ENCODE assay signal across 27 cellular contexts in genomic region chr12:83349907-83350611, GRCh38.
"Had no signal": no experiment of that assay in that cellular context is flagged by ENCODE, and none has a peak within 500 bp of the region (broad histone marks: within the 10 kb centered on the region; RNA-seq: fewer than 3 reads in every experiment).

No MANE protein-coding gene starts in this region.

- H3K27ac ChIP-seq: brain microvascular endothelial cell, coronary artery, dorsolateral prefrontal cortex, VCaP had no signal

- H3K9me3 Mint-ChIP-seq: activated CD4-positive, alpha-beta memory T cell treated with anti-CD3 and anti-CD28 coated beads, Interleukin-2, amount 10 ng/mL, durations not matched to agents 7 days and 5 days; activated CD4-positive, alpha-beta T cell treated with anti-CD3 and anti-CD28 coated beads, Interleukin-2, amount 10 ng/mL, durations not matched to agents 7 days and 5 days; activated T-cell treated with anti-CD3 and anti-CD28 coated beads, Interleukin-2, amount 50 U/mL, for 72 hours; central memory CD8-positive, alpha-beta T cell; dendritic cell treated with granulocyte-macrophage colony-stimulating factor and Interleukin-4, amounts not matched to agents 40 ng/mL and 50 ng/mL, for 4 days; endodermal cell; WTC11 had no signal

- H3K4me3 Mint-ChIP-seq: activated CD4-positive, alpha-beta memory T cell treated with anti-CD3 and anti-CD28 coated beads, Interleukin-2, amount 10 ng/mL, durations not matched to agents 7 days and 5 days; activated CD4-positive, alpha-beta T cell treated with anti-CD3 and anti-CD28 coated beads, Interleukin-2, amount 10 ng/mL, durations not matched to agents 7 days and 5 days; activated naive CD8-positive, alpha-beta T cell; activated T-cell treated with anti-CD3 and anti-CD28 coated beads, Interleukin-2, amount 50 U/mL, for 24 hours; activated T-cell treated with anti-CD3 and anti-CD28 coated beads, Interleukin-2, amount 50 U/mL, for 72 hours; central memory CD8-positive, alpha-beta T cell; dendritic cell treated with granulocyte-macrophage colony-stimulating factor and Interleukin-4, amounts not matched to agents 40 ng/mL and 50 ng/mL, for 4 days; endodermal cell; WTC11 had no signal

- H3K27ac Mint-ChIP-seq: activated CD4-positive, alpha-beta memory T cell treated with anti-CD3 and anti-CD28 coated beads, Interleukin-2, amount 10 ng/mL, durations not matched to agents 7 days and 5 days; activated CD4-positive, alpha-beta T cell treated with anti-CD3 and anti-CD28 coated beads, Interleukin-2, amount 10 ng/mL, durations not matched to agents 7 days and 5 days; activated naive CD8-positive, alpha-beta T cell; activated T-cell treated with anti-CD3 and anti-CD28 coated beads, Interleukin-2, amount 50 U/mL, for 24 hours; activated T-cell treated with anti-CD3 and anti-CD28 coated beads, Interleukin-2, amount 50 U/mL, for 72 hours; dendritic cell treated with granulocyte-macrophage colony-stimulating factor and Interleukin-4, amounts not matched to agents 40 ng/mL and 50 ng/mL, for 4 days; endodermal cell; WTC11 had no signal

- DNase-seq: activated CD4-positive, alpha-beta memory T cell treated with anti-CD3 and anti-CD28 coated beads, Interleukin-2, amount 10 ng/mL, durations not matched to agents 7 days and 5 days; activated CD4-positive, alpha-beta T cell treated with anti-CD3 and anti-CD28 coated beads for 1 hour; activated CD4-positive, alpha-beta T cell treated with anti-CD3 and anti-CD28 coated beads for 4 hours; activated CD4-positive, alpha-beta T cell treated with anti-CD3 and anti-CD28 coated beads, Interleukin-2, amount 10 ng/mL, durations not matched to agents 7 days and 5 days; activated CD4-positive, alpha-beta T cell treated with anti-CD3 and anti-CD28 coated beads, Interleukin-2, amount 50 U/mL, for 4 hours; activated CD8-positive, alpha-beta memory T cell treated with anti-CD3 and anti-CD28 coated beads, Interleukin-2, amount 50 U/mL, for 48 hours; activated gamma-delta T cell; activated naive CD4-positive, alpha-beta T cell treated with anti-CD3 and anti-CD28 coated beads, Interleukin-2, amount 50 U/mL, for 16 hours; activated naive CD4-positive, alpha-beta T cell treated with Interleukin-2 at 50 U/mL for 16 hours; activated T-cell treated with anti-CD3 and anti-CD28 coated beads for 4 hours; activated T-cell treated with anti-CD3 and anti-CD28 coated beads, Interleukin-2, amount 50 U/mL, for 24 hours; activated T-cell treated with anti-CD3 and anti-CD28 coated beads, Interleukin-2, amount 50 U/mL, for 72 hours; amniotic stem cell; anterior cingulate cortex; brain microvascular endothelial cell; dorsolateral prefrontal cortex; effector memory CD4-positive, alpha-beta T cell; endodermal cell; foreskin fibroblast; head of caudate nucleus; T-helper 2 cell had no signal

- H3K36me3 ChIP-seq: brain microvascular endothelial cell had no signal

- H3K27me3 Mint-ChIP-seq: activated CD4-positive, alpha-beta memory T cell treated with anti-CD3 and anti-CD28 coated beads, Interleukin-2, amount 10 ng/mL, durations not matched to agents 7 days and 5 days; activated CD4-positive, alpha-beta T cell treated with anti-CD3 and anti-CD28 coated beads, Interleukin-2, amount 10 ng/mL, durations not matched to agents 7 days and 5 days; activated naive CD8-positive, alpha-beta T cell; activated T-cell treated with anti-CD3 and anti-CD28 coated beads, Interleukin-2, amount 50 U/mL, for 24 hours; central memory CD8-positive, alpha-beta T cell; dendritic cell treated with granulocyte-macrophage colony-stimulating factor and Interleukin-4, amounts not matched to agents 40 ng/mL and 50 ng/mL, for 4 days had no signal

- H3K4me3 ChIP-seq: coronary artery, dorsolateral prefrontal cortex had no signal

- H3K27me3 ChIP-seq: brain microvascular endothelial cell, dorsolateral prefrontal cortex had no signal

- H3K4me1 Mint-ChIP-seq: activated CD4-positive, alpha-beta memory T cell treated with anti-CD3 and anti-CD28 coated beads, Interleukin-2, amount 10 ng/mL, durations not matched to agents 7 days and 5 days; activated CD4-positive, alpha-beta T cell treated with anti-CD3 and anti-CD28 coated beads, Interleukin-2, amount 10 ng/mL, durations not matched to agents 7 days and 5 days; central memory CD8-positive, alpha-beta T cell; WTC11 had no signal

- H3K36me3 Mint-ChIP-seq: activated naive CD8-positive, alpha-beta T cell; WTC11 had no signal
